ENCODE assay signal across 10 cellular contexts in genomic region chr13:109180905-109181425, GRCh38.
A peak's percentile ranks its signal among the peaks of the same experiment; 100 is the strongest.
DNase-seq lines count a peak whose midpoint lies in the region; ATAC-seq and TF ChIP-seq lines count a peak whose summit lies in the region.
"Had no signal": no experiment of that assay in that cellular context is flagged by ENCODE, and none has a peak within 500 bp of the region (broad histone marks: within the 10 kb centered on the region; RNA-seq: fewer than 3 reads in every experiment).

No MANE protein-coding gene starts in this region.

- DNase-seq in EL (peak; percentile 93), RKO (ENCODE audit: low spot score) (peak; percentile 11), fibroblast of gingiva (ENCODE audit: low read depth) (peak; percentile 93), osteoblast (ENCODE audit: insufficient read length, low spot score, missing footprints) (peak; percentile 76)
- DNase-seq in stimulated activated naive CD4-positive, alpha-beta T cell treated with Interleukin-2 at 50 U/mL for 16 hours (lab: John Stamatoyannopoulos, UW) = no peak
- DNase-seq: Caco-2, MV-4-11 had no signal

- H3K9me3 ChIP-seq in osteoblast (ENCODE audit: low read depth, low read length) = no peaks in the 10 kb centered on the region
- H3K9me3 ChIP-seq: Caco-2 had no signal

- H3K4me3 ChIP-seq in osteoblast (ENCODE audit: insufficient read depth, low read length) = no peak overlapping the region

- H3K36me3 ChIP-seq in osteoblast (ENCODE audit: insufficient read depth, low read length) = no peaks in the 10 kb centered on the region

- H3K27ac ChIP-seq in osteoblast (ENCODE audit: low read depth, low read length) = peak overlapping the region; percentile 81

- H3K4me2 ChIP-seq in osteoblast (ENCODE audit: insufficient read depth, low read length) = no peak overlapping the region

- H4K20me1 ChIP-seq in osteoblast (ENCODE audit: insufficient read depth, low read length) = no peaks in the 10 kb centered on the region

- no peak for TF ChIP-seq CTCF in osteoblast (IDR thresholded peaks at IDR 0.05; ENCODE audit: extremely low read depth, low read depth, low read length)

- peaks cover 9% of the 10 kb centered on the region for H3K4me1 ChIP-seq in osteoblast (ENCODE audit: insufficient read depth, low read length)
- H3K4me1 ChIP-seq: Caco-2 had no signal

- no peaks in the 10 kb centered on the region for H3K27me3 ChIP-seq in osteoblast (ENCODE audit: insufficient read depth, low read length)

- peak overlapping the region; percentile 77 for H2AFZ ChIP-seq in osteoblast (ENCODE audit: low read length)

- H3K79me2 ChIP-seq in osteoblast (ENCODE audit: insufficient read depth, low read length) = no peaks in the 10 kb centered on the region

- ATAC-seq in GM21528 (IDR thresholded peaks at IDR 0.05; ENCODE audit: low FRiP score, unreplicated experiment) (no peak), HG02970 (IDR thresholded peaks at IDR 0.05; ENCODE audit: low FRiP score, unreplicated experiment) (no peak), GM21717 (IDR thresholded peaks at IDR 0.05; ENCODE audit: unreplicated experiment) (no peak)
